Comparison of ENCODE assay signal across 8 cellular contexts in genomic region chr7:128347573-128348147, GRCh38. TPM values are rescaled to one million over a fixed set of nuclear protein-coding genes. Genes with fewer than 3 reads are reported as not detected.
A peak's percentile ranks its signal among the peaks of the same experiment; 100 is the strongest.
DNase-seq lines count a peak whose midpoint lies in the region; ATAC-seq and TF ChIP-seq lines count a peak whose summit lies in the region.

No MANE protein-coding gene starts in this region.

- no peak overlapping the region for H3K4me3 ChIP-seq in foreskin fibroblast (ENCODE audit: low read depth in 1 of 2, low read length in 2 of 2)

- TF ChIP-seq CTCF in foreskin fibroblast (IDR thresholded peaks at IDR 0.05; ENCODE audit: low read depth, low read length) = peak; percentile 76

- ATAC-seq in Right ventricle myocardium inferior = peak; percentile 33
- no peak for ATAC-seq in HG03342 (IDR thresholded peaks at IDR 0.05; ENCODE audit: unreplicated experiment)

- intact Hi-C loops in Right ventricle myocardium inferior (cut with DNase I) = loop anchor here (1.0 kb wide), 1 partner anchor 40 kb away; no protein-coding TSS in a partner anchor
- intact Hi-C loops in cardiac septum (cut with DNase I) = loop anchor here (2.0 kb wide), 1 partner anchor 39 kb away; no protein-coding TSS in a partner anchor

- no peak for DNase-seq in Right ventricle myocardium inferior (ENCODE audit: missing footprints)
- DNase-seq in cardiac septum (ENCODE audit: low spot score) = no peak
- DNase-seq in NCI-H446 (lab: John Stamatoyannopoulos, UW) = peak; percentile 2 to 62
- peak; percentile 35 for DNase-seq in activated T-cell treated with anti-CD3 and anti-CD28 coated beads for 4 hours
- DNase-seq in foreskin fibroblast = peak in 1 of 2 donors; percentile 79
- peak; percentile 66 for DNase-seq in pons (ENCODE audit: low spot score)
- no peak for DNase-seq in central memory CD4-positive, alpha-beta T cell

RNA-seq across cellular contexts. Expression of gene RBM28, which starts 4.0 kb away (rescaled TPM):
- total RNA-seq in Right ventricle myocardium inferior (31.7 TPM), cardiac septum (35.1 TPM)

RNA-seq across cellular contexts. Expression of gene PRRT4, which starts 13.8 kb away (rescaled TPM):
- total RNA-seq in Right ventricle myocardium inferior = 2.7 TPM
- 2.4 TPM for total RNA-seq in cardiac septum

Comparison
In these comparisons a context has a peak if more than half of its experiments do, and no peak if none do; other contexts are left out.
1. DNase-seq: peak in NCI-H446 (2 of 2), activated T-cell treated with anti-CD3 and anti-CD28 coated beads for 4 hours (single experiment) and pons (single experiment); none in Right ventricle myocardium inferior (single experiment), cardiac septum (single experiment) and central memory CD4-positive, alpha-beta T cell (single experiment).